In the genomic region with DNA sequence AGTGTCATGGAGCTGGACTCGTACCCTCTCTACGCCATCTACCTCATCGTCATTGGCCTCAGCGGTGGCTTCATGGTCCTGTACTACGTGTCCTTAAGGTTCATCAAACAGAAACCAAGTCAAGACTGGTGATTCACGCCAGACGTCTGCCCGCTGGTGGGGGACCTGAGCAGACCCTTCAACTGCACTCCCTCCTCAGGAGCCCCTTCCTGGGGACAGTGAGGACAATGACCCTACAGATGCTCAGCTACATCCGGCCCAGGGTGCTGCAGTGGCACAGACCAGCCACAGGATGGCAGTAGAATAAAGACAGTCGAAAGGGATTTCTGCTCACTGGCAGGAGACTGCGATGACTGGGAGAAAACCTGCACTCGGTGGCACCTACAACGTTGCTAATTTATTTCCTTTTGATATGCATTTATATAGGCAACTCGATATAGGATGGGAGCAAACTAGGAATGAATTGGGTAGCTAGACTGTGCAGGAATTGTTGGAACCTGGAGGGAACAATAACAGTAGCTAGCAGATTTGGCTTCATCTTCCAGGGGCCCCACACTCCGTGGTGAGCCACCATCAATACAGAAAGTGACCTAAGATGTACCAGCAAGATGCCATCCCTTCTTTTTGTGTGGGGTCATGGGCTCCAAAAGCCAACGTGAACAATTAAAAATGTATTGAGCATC, we compare ENCODE assay signal across 8 cellular contexts. TPM values are rescaled to one million over a fixed set of nuclear protein-coding genes. Genes with fewer than 3 reads are reported as not detected.
DNase-seq lines count a peak whose midpoint lies in the region; ATAC-seq and TF ChIP-seq lines count a peak whose summit lies in the region.

No MANE protein-coding gene starts in this region.

- H4K8ac ChIP-seq in IMR-90 (ENCODE audit: low read depth in 2 of 2, low read length in 2 of 2) = no peak overlapping the region

- H3K27me3 ChIP-seq in IMR-90 (ENCODE audit: control insufficient read depth, insufficient read depth, low read length) = peaks cover 24% of the 10 kb centered on the region

- H3K4ac ChIP-seq in IMR-90 (ENCODE audit: low read depth, low read length) = no peak overlapping the region

- H3K9me3 ChIP-seq in IMR-90 (ENCODE audit: control insufficient read depth, insufficient read depth, low read length) = no peaks in the 10 kb centered on the region

- no peak overlapping the region for H3K9ac ChIP-seq in IMR-90 (ENCODE audit: low read depth, low read length)

- TF ChIP-seq POLR2A in IMR-90 (IDR thresholded peaks at IDR 0.05; ENCODE audit: low read depth, low read length) = no peak

- H3K36me3 Mint-ChIP-seq in nephron (ENCODE audit: low read depth) = no peaks in the 10 kb centered on the region

- H2BK20ac ChIP-seq in IMR-90 (ENCODE audit: low read depth, low read length) = no peak overlapping the region

- dilution Hi-C loops in IMR-90 (cut with HindIII; ENCODE audit: low sequenced_read_pairs, unreplicated experiment) = no loop called here

- H3K4me3 Mint-ChIP-seq in nephron = no peak overlapping the region

- H3K23ac ChIP-seq in IMR-90 (ENCODE audit: low read depth, low read length) = no peak overlapping the region

- BruUV-seq in IMR-90 (replicated peaks; lab: Mats Ljungman, UMichigan) = no TSS peak

- in situ Hi-C loops in IMR-90 (cut with MboI; ENCODE audit: low sequenced_read_pairs) = loop anchor here (5.0 kb wide), 1 partner anchor 266 kb away; no protein-coding TSS in a partner anchor

- no peaks in the 10 kb centered on the region for H3K4me1 Mint-ChIP-seq in nephron

- no peak overlapping the region for H3K27ac ChIP-seq in C4-2B
- no peak overlapping the region for H3K27ac ChIP-seq in IMR-90 (ENCODE audit: insufficient read depth, low read length)

- DNase-seq in IMR-90 (peak; percentile 56), OCI-M1 (lab: John Stamatoyannopoulos, UW) (peak; percentile 85), activated T-cell treated with anti-CD3 and anti-CD28 coated beads for 48 hours (ENCODE audit: low read depth) (peak; percentile 66), fibroblast of gingiva (ENCODE audit: low read depth) (peak; percentile 58), stromal cell of bone marrow (ENCODE audit: low read depth) (peak; percentile 14)

- POLR2A ChIA-PET in IMR-90 (lab: Charles Lee; ENCODE audit: unreplicated experiment) = no interaction called here

- no peak overlapping the region for H3K27ac Mint-ChIP-seq in nephron

- no peak overlapping the region for H2BK5ac ChIP-seq in IMR-90 (ENCODE audit: low read depth, low read length, poor library complexity, severe bottlenecking)

- no peaks in the 10 kb centered on the region for H3K36me3 ChIP-seq in IMR-90 (ENCODE audit: control insufficient read depth, insufficient read depth, low read length)

- H2AK9ac ChIP-seq in IMR-90 (replicated peaks; ENCODE audit: low read depth, low read length, poor library complexity) = no peak overlapping the region

- no peak overlapping the region for H3K4me2 ChIP-seq in IMR-90 (ENCODE audit: low read depth, low read length)

- intact Hi-C loops in IMR-90 (cut with micrococcal nuclease) = loop anchor here (1.0 to 5.0 kb wide), 6 partner anchors 64 to 599 kb away; no protein-coding TSS in a partner anchor

- H4K20me1 ChIP-seq in IMR-90 (ENCODE audit: insufficient read depth, low read length) = no peaks in the 10 kb centered on the region

- H3K9me1 ChIP-seq in IMR-90 (ENCODE audit: insufficient read depth, low read length) = peaks cover 7% of the 10 kb centered on the region

- peak overlapping the region; percentile 35 for H2AFZ ChIP-seq in IMR-90 (replicated peaks; ENCODE audit: low read length, poor library complexity)

- peaks cover 16% of the 10 kb centered on the region for H3K27me3 Mint-ChIP-seq in nephron (ENCODE audit: low read depth)

- no peak overlapping the region for H4K91ac ChIP-seq in IMR-90 (ENCODE audit: insufficient read depth, low read depth, low read length)

- TF ChIP-seq CTCF in C4-2B (conservative IDR thresholded peaks at IDR 0.05) (peak; percentile 84), IMR-90 (conservative IDR thresholded peaks at IDR 0.05; ENCODE audit: low read depth, low read length) (peak; percentile 93), nephron (IDR thresholded peaks at IDR 0.05; ENCODE audit: unreplicated experiment in 3 of 3) (peak; percentile 81 to 87 (median 83))

- H3K56ac ChIP-seq in IMR-90 (ENCODE audit: extremely low read depth, insufficient read depth, low read length) = no peak overlapping the region

- H2BK120ac ChIP-seq in IMR-90 (ENCODE audit: low read depth, low read length) = no peak overlapping the region

- peaks cover 4% of the 10 kb centered on the region for H3K4me1 ChIP-seq in IMR-90 (ENCODE audit: control insufficient read depth, insufficient read depth, low read length)

- H4K5ac ChIP-seq in IMR-90 (ENCODE audit: low read depth, low read length) = no peak overlapping the region

- peak; percentile 85 for TF ChIP-seq RAD21 in IMR-90 (IDR thresholded peaks at IDR 0.05; ENCODE audit: low read length)

- H3K18ac ChIP-seq in IMR-90 (ENCODE audit: low read depth, low read length) = no peak overlapping the region

- no peak overlapping the region for H2AK5ac ChIP-seq in IMR-90 (ENCODE audit: low read depth, low read length)

- H2BK15ac ChIP-seq in IMR-90 (ENCODE audit: low read depth, low read length) = no peak overlapping the region

- ATAC-seq in GM19351 (IDR thresholded peaks at IDR 0.05; ENCODE audit: unreplicated experiment) (peak; percentile 67), IMR-90 (ENCODE audit: low read depth) (peak; percentile 88)

- no peaks in the 10 kb centered on the region for H3K79me1 ChIP-seq in IMR-90 (ENCODE audit: low read depth in 1 of 2, low read length in 2 of 2)

- no peaks in the 10 kb centered on the region for H3K9me3 Mint-ChIP-seq in nephron

- 90% methylated on average over 4 of the region's 16 CpGs; no CpG with 5 or more reads in 1 of the 2 experiments for WGBS in IMR-90 (ENCODE audit: extremely low coverage in 2 of 2, insufficient read length in 1 of 2), 2 experiments

- no peak overlapping the region for H3K4me3 ChIP-seq in IMR-90 (ENCODE audit: insufficient read depth, low read depth, low read length)

- no peak overlapping the region for H3K14ac ChIP-seq in IMR-90 (replicated peaks; ENCODE audit: low read depth, low read length)

- CTCF ChIA-PET in IMR-90 (lab: Yijun Ruan, JAX) = interaction anchor here (0.6 to 1.3 kb wide), 4 partner anchors 45 to 66 kb away, joined by 3 to 4 read pairs (median 3); no protein-coding TSS in a partner anchor

TF ChIP-seq in IMR-90, 13 proteins besides CTCF, POLR2A, EP300 and RAD21:
- TF ChIP-seq, protein P1, sequence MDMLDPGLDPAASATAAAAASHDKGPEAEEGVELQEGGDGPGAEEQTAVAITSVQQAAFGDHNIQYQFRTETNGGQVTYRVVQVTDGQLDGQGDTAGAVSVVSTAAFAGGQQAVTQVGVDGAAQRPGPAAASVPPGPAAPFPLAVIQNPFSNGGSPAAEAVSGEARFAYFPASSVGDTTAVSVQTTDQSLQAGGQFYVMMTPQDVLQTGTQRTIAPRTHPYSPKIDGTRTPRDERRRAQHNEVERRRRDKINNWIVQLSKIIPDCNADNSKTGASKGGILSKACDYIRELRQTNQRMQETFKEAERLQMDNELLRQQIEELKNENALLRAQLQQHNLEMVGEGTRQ (IDR thresholded peaks at IDR 0.05; ENCODE audit: low read depth, low read length) = no peak
- TF ChIP-seq CEBPB (IDR thresholded peaks at IDR 0.05; ENCODE audit: low read depth, low read length) (no peak), NFE2L2 (IDR thresholded peaks at IDR 0.05; ENCODE audit: low read depth, low read length) (no peak), CHD1 (IDR thresholded peaks at IDR 0.05; ENCODE audit: low read depth, low read length) (no peak), MAFK (IDR thresholded peaks at IDR 0.05; ENCODE audit: low read depth, low read length) (no peak), SMC3 (IDR thresholded peaks at IDR 0.05; ENCODE audit: low read depth, low read length) (peak; percentile 65), FOS (IDR thresholded peaks at IDR 0.05; ENCODE audit: low read depth, low read length) (no peak), MAZ (IDR thresholded peaks at IDR 0.05; ENCODE audit: borderline replicate concordance, low read depth, low read length) (no peak), BHLHE40 (IDR thresholded peaks at IDR 0.05; ENCODE audit: low read depth, low read length) (peak; percentile 18; the same call in 1 of the 2 replicates)
- TF ChIP-seq, protein P2, sequence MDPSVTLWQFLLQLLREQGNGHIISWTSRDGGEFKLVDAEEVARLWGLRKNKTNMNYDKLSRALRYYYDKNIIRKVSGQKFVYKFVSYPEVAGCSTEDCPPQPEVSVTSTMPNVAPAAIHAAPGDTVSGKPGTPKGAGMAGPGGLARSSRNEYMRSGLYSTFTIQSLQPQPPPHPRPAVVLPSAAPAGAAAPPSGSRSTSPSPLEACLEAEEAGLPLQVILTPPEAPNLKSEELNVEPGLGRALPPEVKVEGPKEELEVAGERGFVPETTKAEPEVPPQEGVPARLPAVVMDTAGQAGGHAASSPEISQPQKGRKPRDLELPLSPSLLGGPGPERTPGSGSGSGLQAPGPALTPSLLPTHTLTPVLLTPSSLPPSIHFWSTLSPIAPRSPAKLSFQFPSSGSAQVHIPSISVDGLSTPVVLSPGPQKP (IDR thresholded peaks at IDR 0.05; ENCODE audit: borderline replicate concordance, low read depth, low read length) = no peak

RNA-seq across cellular contexts. Expression of a gene that starts 39.2 kb away (rescaled TPM):
- total RNA-seq in IMR-90 (2012; rRNA removed) = not detected in 2 replicates
- not detected in 2 replicates for polyA plus RNA-seq in IMR-90 (2012; rRNA removed)
- not detected in 2 replicates for polyA plus RNA-seq in IMR-90 (2012; cell fraction: cytosol; rRNA removed)
- polyA plus RNA-seq in IMR-90 (2012; cell fraction: nucleus; rRNA removed; ENCODE audit: low replicate concordance) = not detected in 2 replicates

RNA-seq across cellular contexts. Expression of a gene that starts 39.3 kb away (rescaled TPM):
- total RNA-seq in IMR-90 (2012; rRNA removed) = not detected in 2 replicates
- not detected in 2 replicates for polyA plus RNA-seq in IMR-90 (2012; rRNA removed)
- not detected in 2 replicates for polyA plus RNA-seq in IMR-90 (2012; cell fraction: cytosol; rRNA removed)
- polyA plus RNA-seq in IMR-90 (2012; cell fraction: nucleus; rRNA removed; ENCODE audit: low replicate concordance) = not detected in 2 replicates

Comparison
In these comparisons a context has a peak if more than half of its experiments do, and no peak if none do; other contexts are left out.
1. DNase-seq: peak in every context shown above with its lines; median percentile 85 in OCI-M1; 66 in activated T-cell treated with anti-CD3 and anti-CD28 coated beads for 48 hours; 58 in fibroblast of gingiva; 56 in IMR-90; 14 in stromal cell of bone marrow.